ENCODE assay signal across 21 cellular contexts in genomic region chr13:66402071-66402470, GRCh38.
DNase-seq lines count a peak whose midpoint lies in the region; ATAC-seq and TF ChIP-seq lines count a peak whose summit lies in the region.
"Had no signal": no experiment of that assay in that cellular context is flagged by ENCODE, and none has a peak within 500 bp of the region (broad histone marks: within the 10 kb centered on the region; RNA-seq: fewer than 3 reads in every experiment).

No MANE protein-coding gene starts in this region.

- CTCF ChIA-PET in PC-3 (lab: Charles Lee) = no interaction called here

- POLR2A ChIA-PET in PC-3 (lab: Charles Lee; ENCODE audit: unreplicated experiment) = no interaction called here

- H2AFZ ChIP-seq in ACC112 (ENCODE audit: low read length, unreplicated experiment) (no peak overlapping the region), PC-3 (ENCODE audit: low read length) (no peak overlapping the region), osteoblast (ENCODE audit: low read length) (no peak overlapping the region)

- H3K27ac ChIP-seq in ACC112 (ENCODE audit: low read depth, low read length) (peak overlapping the region; percentile 31), PC-3 (ENCODE audit: low read length) (peak overlapping the region; percentile 59; the same call in 1 of the 2 replicates), osteoblast (ENCODE audit: low read depth, low read length) (no peak overlapping the region), dorsolateral prefrontal cortex (peak overlapping the region in 1 of 59 donors; percentile 7)
- H3K27ac ChIP-seq: Peyer's patch had no signal

- ATAC-seq in PC-3 = no peak
- ATAC-seq in HG03280 (IDR thresholded peaks at IDR 0.05; ENCODE audit: unreplicated experiment) = no peak
- ATAC-seq: GM12878, HCT116, T-helper 17 cell had no signal

- intact Hi-C loops in PC-3 (cut with micrococcal nuclease) (loop anchor here (2.0 to 10.0 kb wide), 2 partner anchors 255 to 713 kb away; no protein-coding TSS in a partner anchor), dorsolateral prefrontal cortex (cut with DNase I) (no loop called here)

- H3K4me2 ChIP-seq in PC-3 (ENCODE audit: low read length) (no peak overlapping the region), osteoblast (ENCODE audit: insufficient read depth, low read length) (no peak overlapping the region)

- no peaks in the 10 kb centered on the region for H3K9me2 ChIP-seq in PC-3 (replicated peaks; ENCODE audit: low read length)

- TF ChIP-seq CTCF in PC-3 (conservative IDR thresholded peaks at IDR 0.05; ENCODE audit: low read depth, low read length) (no peak), fibroblast of mammary gland (conservative IDR thresholded peaks at IDR 0.05; ENCODE audit: control insufficient read depth, insufficient read depth, low read depth, low read length) (no peak), osteoblast (IDR thresholded peaks at IDR 0.05; ENCODE audit: extremely low read depth, low read depth, low read length) (no peak), dorsolateral prefrontal cortex (IDR thresholded peaks at IDR 0.05 in 54 of 56, conservative IDR thresholded peaks at IDR 0.05 in 2 of 56; ENCODE audit: low read depth in 1 of 56, partially characterized antibody in 56 of 56) (no peak)

- H4K20me1 ChIP-seq in PC-3 (ENCODE audit: low read length) (no peaks in the 10 kb centered on the region), osteoblast (ENCODE audit: insufficient read depth, low read length) (no peaks in the 10 kb centered on the region)

- no peaks in the 10 kb centered on the region for H3K9me3 ChIP-seq in PC-3 (ENCODE audit: low read length)
- H3K9me3 ChIP-seq in osteoblast (ENCODE audit: low read depth, low read length) = no peaks in the 10 kb centered on the region
- H3K9me3 ChIP-seq: BE2C, MG63, Peyer's patch had no signal

- H3K4me1 ChIP-seq in ACC112 (ENCODE audit: control insufficient read depth, insufficient read depth, low read length, unreplicated experiment) (peaks cover 44% of the 10 kb centered on the region), PC-3 (ENCODE audit: insufficient read depth, low read length) (peaks cover 48% of the 10 kb centered on the region), osteoblast (ENCODE audit: insufficient read depth, low read length) (peaks cover 17% of the 10 kb centered on the region)
- H3K4me1 ChIP-seq: Peyer's patch had no signal

- no peak overlapping the region for H3K4me3 ChIP-seq in ACC112 (ENCODE audit: low read depth, low read length)
- no peak overlapping the region for H3K4me3 ChIP-seq in PC-3 (ENCODE audit: low read length)
- H3K4me3 ChIP-seq in fibroblast of mammary gland (ENCODE audit: control insufficient read depth, low read depth, low read length) = no peak overlapping the region
- H3K4me3 ChIP-seq in osteoblast (ENCODE audit: insufficient read depth, low read length) = no peak overlapping the region
- H3K4me3 ChIP-seq in dorsolateral prefrontal cortex = no peak overlapping the region
- H3K4me3 ChIP-seq: GM12878, MG63, Peyer's patch had no signal

- H3F3A ChIP-seq in PC-3 (ENCODE audit: low read length, unreplicated experiment) = no peaks in the 10 kb centered on the region

- no peaks in the 10 kb centered on the region for H3K27me3 ChIP-seq in ACC112 (ENCODE audit: insufficient read depth, low read length)
- H3K27me3 ChIP-seq in PC-3 (ENCODE audit: low read length) = no peaks in the 10 kb centered on the region
- no peaks in the 10 kb centered on the region for H3K27me3 ChIP-seq in osteoblast (ENCODE audit: insufficient read depth, low read length)
- H3K27me3 ChIP-seq in dorsolateral prefrontal cortex = no peaks in the 10 kb centered on the region
- H3K27me3 ChIP-seq: BE2C, MG63, Peyer's patch had no signal

- no TSS peak for BruUV-seq in PC-3 (replicated peaks; lab: Mats Ljungman, UMichigan)

- H3K79me2 ChIP-seq in ACC112 (ENCODE audit: control insufficient read depth, insufficient read depth, low read length, unreplicated experiment) = no peaks in the 10 kb centered on the region
- H3K79me2 ChIP-seq in PC-3 (ENCODE audit: low read length) = no peaks in the 10 kb centered on the region
- H3K79me2 ChIP-seq in osteoblast (ENCODE audit: insufficient read depth, low read length) = no peaks in the 10 kb centered on the region

- no peak overlapping the region for H3K9ac ChIP-seq in PC-3 (ENCODE audit: low read length)

- DNase-seq in EL = peak; percentile 2
- peak; percentile 8 for DNase-seq in PC-3
- DNase-seq in fibroblast of mammary gland (ENCODE audit: low read depth) = peak; percentile 31
- DNase-seq in central memory CD4-positive, alpha-beta T cell = no peak
- no peak for DNase-seq in osteoblast (ENCODE audit: insufficient read length, low spot score, missing footprints)
- no peak for DNase-seq in dorsolateral prefrontal cortex
- DNase-seq: BE2C; Calu3; CD4-positive, CD25-positive, alpha-beta regulatory T cell; GOT3; Karpas-422; MG63; NCI-H1048; NCI-H187 treated with DMSO at 0.1 percent for 48 hours; NCI-H510A; Peyer's patch; T-helper 17 cell had no signal

- H3K36me3 ChIP-seq in ACC112 (ENCODE audit: insufficient read depth, low read length) = no peaks in the 10 kb centered on the region
- H3K36me3 ChIP-seq in PC-3 (ENCODE audit: low read depth, low read length) = no peaks in the 10 kb centered on the region
- H3K36me3 ChIP-seq in osteoblast (ENCODE audit: insufficient read depth, low read length) = no peaks in the 10 kb centered on the region
- H3K36me3 ChIP-seq: BE2C, MG63, Peyer's patch had no signal

Comparison
In these comparisons a context has a peak if more than half of its experiments do, and no peak if none do; other contexts are left out.
1. DNase-seq: peak in EL (single experiment), PC-3 (single experiment) and fibroblast of mammary gland (single experiment); none in central memory CD4-positive, alpha-beta T cell (single experiment), osteoblast (single experiment) and dorsolateral prefrontal cortex (0 of 10).